Comparison of ENCODE assay signal across 20 cellular contexts in the genomic region with DNA sequence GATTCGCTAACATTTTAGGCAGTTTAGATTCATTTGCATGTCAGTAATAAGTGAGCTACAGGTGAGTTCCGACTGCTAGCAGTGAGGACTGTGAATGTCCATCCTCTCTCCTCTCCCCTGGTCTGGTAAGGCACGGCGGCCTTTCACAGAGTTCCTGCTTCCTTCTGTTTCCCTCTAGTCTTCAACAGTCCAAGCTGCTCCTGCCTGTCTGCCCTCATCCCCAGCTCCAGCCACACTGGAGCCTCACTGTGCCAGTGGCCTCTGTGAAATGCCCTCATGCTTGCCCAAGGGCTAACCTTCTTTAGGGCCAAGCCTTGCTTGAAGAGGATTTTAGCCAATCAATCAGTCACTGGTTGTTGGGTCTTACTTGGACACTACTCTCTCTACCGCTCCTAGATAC.
DNase-seq lines count a peak whose midpoint lies in the region; ATAC-seq lines count a peak whose summit lies in the region.
"Had no signal": no experiment of that assay in that cellular context is flagged by ENCODE, and none has a peak within 500 bp of the region (broad histone marks: within the 10 kb centered on the region; RNA-seq: fewer than 3 reads in every experiment).

No MANE protein-coding gene starts in this region.

- peak overlapping the region; percentile 78 for H4K91ac ChIP-seq in trophoblast cell (ENCODE audit: low read depth, low read length)

- H4K8ac ChIP-seq in trophoblast cell (ENCODE audit: low read depth, low read length): peak overlapping the region; percentile 11

- H3K4me3 Mint-ChIP-seq in activated CD8-positive, alpha-beta memory T cell treated with anti-CD3 and anti-CD28 coated beads, Interleukin-2, amount 10 ng/mL, durations not matched to agents 7 days and 5 days: peak overlapping the region; percentile 71
- H3K4me3 Mint-ChIP-seq in activated naive CD8-positive, alpha-beta T cell treated with anti-CD3 and anti-CD28 coated beads for 36 hours: peak overlapping the region; percentile 81
- H3K4me3 Mint-ChIP-seq: endodermal cell had no signal

- no peak overlapping the region for H2BK5ac ChIP-seq in trophoblast cell (ENCODE audit: low read depth, low read length, poor library complexity)

- peaks cover 7% of the 10 kb centered on the region for H3K79me2 ChIP-seq in trophoblast cell (ENCODE audit: control insufficient read depth, insufficient read depth, low read length, poor library complexity)
- H3K79me2 ChIP-seq: parathyroid adenoma had no signal

- H3K9me3 ChIP-seq in KOPT-K1 (ENCODE audit: insufficient read depth, low read length, poor library complexity, severe bottlenecking) (no peaks in the 10 kb centered on the region), trophoblast cell (ENCODE audit: insufficient read depth, low read depth, low read length) (no peaks in the 10 kb centered on the region)
- H3K9me3 ChIP-seq: heart right ventricle had no signal

- no peak overlapping the region for H2AFZ ChIP-seq in trophoblast cell (ENCODE audit: insufficient read depth, low read length, poor library complexity)
- H2AFZ ChIP-seq: parathyroid adenoma had no signal

- no CpG with 5 or more reads among the region's 5 CpGs for WGBS in trophoblast cell (ENCODE audit: extremely low coverage, insufficient coverage, insufficient read length)

- no peak overlapping the region for H3K4me2 ChIP-seq in trophoblast cell (ENCODE audit: low read length)

- H3K9me3 Mint-ChIP-seq in activated CD8-positive, alpha-beta memory T cell treated with anti-CD3 and anti-CD28 coated beads, Interleukin-2, amount 10 ng/mL, durations not matched to agents 7 days and 5 days (ENCODE audit: low read depth): no peaks in the 10 kb centered on the region
- peaks cover 2% of the 10 kb centered on the region for H3K9me3 Mint-ChIP-seq in activated naive CD8-positive, alpha-beta T cell treated with anti-CD3 and anti-CD28 coated beads for 36 hours
- H3K9me3 Mint-ChIP-seq: endodermal cell had no signal

- peaks cover 31% of the 10 kb centered on the region for H3K79me1 ChIP-seq in trophoblast cell (ENCODE audit: low read length)

- H3K27ac ChIP-seq in KOPT-K1 (ENCODE audit: low read depth, low read length, poor library complexity, severe bottlenecking): peak overlapping the region; percentile 100
- peak overlapping the region; percentile 4 for H3K27ac ChIP-seq in trophoblast cell (ENCODE audit: low read depth, low read length)
- H3K27ac ChIP-seq: parathyroid adenoma had no signal

- no peak overlapping the region for H3K4me3 ChIP-seq in trophoblast cell (ENCODE audit: low read depth, low read length)
- H3K4me3 ChIP-seq: heart right ventricle, lung had no signal

- H3K27me3 ChIP-seq in trophoblast cell (ENCODE audit: insufficient read depth, low read length): no peaks in the 10 kb centered on the region
- H3K27me3 ChIP-seq: heart right ventricle had no signal

- H3K27me3 Mint-ChIP-seq in activated CD8-positive, alpha-beta memory T cell treated with anti-CD3 and anti-CD28 coated beads, Interleukin-2, amount 10 ng/mL, durations not matched to agents 7 days and 5 days: no peaks in the 10 kb centered on the region
- no peaks in the 10 kb centered on the region for H3K27me3 Mint-ChIP-seq in activated naive CD8-positive, alpha-beta T cell treated with anti-CD3 and anti-CD28 coated beads for 36 hours

- no peak for DNase-seq in activated CD8-positive, alpha-beta memory T cell treated with anti-CD3 and anti-CD28 coated beads, Interleukin-2, amount 10 ng/mL, durations not matched to agents 7 days and 5 days
- DNase-seq in activated CD8-positive, alpha-beta memory T cell treated with anti-CD3 and anti-CD28 coated beads, Interleukin-2, amount 50 U/mL, for 4 hours: no peak
- DNase-seq in activated naive CD8-positive, alpha-beta T cell treated with anti-CD3 and anti-CD28 coated beads for 36 hours: no peak
- DNase-seq in trophoblast cell: no peak
- DNase-seq in OCI-M1 (lab: John Stamatoyannopoulos, UW): no peak
- no peak for DNase-seq in NCI-H345 treated with DMSO at 0.1 percent for 48 hours (lab: John Stamatoyannopoulos, UW; ENCODE audit: unreplicated experiment)
- DNase-seq: ACHN; amygdala; cerebellar nuclear complex; EL; endodermal cell; H7; heart right ventricle; NCI-H2029; stimulated activated CD4-positive, alpha-beta T cell treated with anti-CD3 and anti-CD28 coated beads, Interleukin-1b, Interleukin-23, amount 100 ng/mL, for 48 hours had no signal

- CTCF ChIA-PET in activated CD8-positive, alpha-beta memory T cell treated with anti-CD3 and anti-CD28 coated beads, Interleukin-2, amount 10 ng/mL, durations not matched to agents 7 days and 5 days (lab: Charles Lee): interaction anchor here (0.6 to 3.5 kb wide), 10 partner anchors 11 to 151 kb away, joined by 3 to 36 read pairs (median 6); a partner anchor contains a TSS

- ATAC-seq in activated CD8-positive, alpha-beta memory T cell treated with anti-CD3 and anti-CD28 coated beads, Interleukin-2, amount 10 ng/mL, durations not matched to agents 7 days and 5 days: no peak
- no peak for ATAC-seq in HG02642 (IDR thresholded peaks at IDR 0.05; ENCODE audit: poor library complexity, unreplicated experiment)
- ATAC-seq: heart right ventricle, sciatic nerve had no signal

- H3K9ac ChIP-seq in trophoblast cell (ENCODE audit: low read length): no peak overlapping the region
- H3K9ac ChIP-seq: parathyroid adenoma had no signal

- peak overlapping the region; percentile 80 for H2BK12ac ChIP-seq in trophoblast cell (ENCODE audit: low read length)

- peak overlapping the region; percentile 11 for H2AK5ac ChIP-seq in trophoblast cell (ENCODE audit: low read length)

- H3K27ac Mint-ChIP-seq in activated CD8-positive, alpha-beta memory T cell treated with anti-CD3 and anti-CD28 coated beads, Interleukin-2, amount 10 ng/mL, durations not matched to agents 7 days and 5 days: peak overlapping the region; percentile 97
- peak overlapping the region; percentile 100 for H3K27ac Mint-ChIP-seq in activated naive CD8-positive, alpha-beta T cell treated with anti-CD3 and anti-CD28 coated beads for 36 hours
- H3K27ac Mint-ChIP-seq: endodermal cell had no signal

- no peak overlapping the region for H3K23ac ChIP-seq in trophoblast cell (ENCODE audit: low read length)

- peaks cover 19 to 20% of the 10 kb centered on the region in 2 experiments for H3K4me1 ChIP-seq in trophoblast cell (ENCODE audit: control insufficient read depth in 1 of 2, insufficient read depth in 2 of 2, low read length in 2 of 2)

- H3K14ac ChIP-seq in trophoblast cell (ENCODE audit: low read length): peak overlapping the region; percentile 30

- no peaks in the 10 kb centered on the region for H3K36me3 ChIP-seq in KOPT-K1 (ENCODE audit: insufficient read depth, low read length)
- no peaks in the 10 kb centered on the region for H3K36me3 ChIP-seq in trophoblast cell (ENCODE audit: control insufficient read depth in 1 of 2, insufficient read depth in 2 of 2, low read length in 2 of 2)

- H3K18ac ChIP-seq in trophoblast cell (ENCODE audit: low read length): peak overlapping the region; percentile 27

- H2BK120ac ChIP-seq in trophoblast cell (ENCODE audit: insufficient read depth, low read length, poor library complexity): peak overlapping the region; percentile 44

- peaks cover 91% of the 10 kb centered on the region for H3K4me1 Mint-ChIP-seq in activated CD8-positive, alpha-beta memory T cell treated with anti-CD3 and anti-CD28 coated beads, Interleukin-2, amount 10 ng/mL, durations not matched to agents 7 days and 5 days
- peaks cover 86% of the 10 kb centered on the region for H3K4me1 Mint-ChIP-seq in activated naive CD8-positive, alpha-beta T cell treated with anti-CD3 and anti-CD28 coated beads for 36 hours

- H3K36me3 Mint-ChIP-seq in activated CD8-positive, alpha-beta memory T cell treated with anti-CD3 and anti-CD28 coated beads, Interleukin-2, amount 10 ng/mL, durations not matched to agents 7 days and 5 days: peaks cover 66% of the 10 kb centered on the region
- H3K36me3 Mint-ChIP-seq in activated naive CD8-positive, alpha-beta T cell treated with anti-CD3 and anti-CD28 coated beads for 36 hours: peaks cover 72% of the 10 kb centered on the region

- H4K12ac ChIP-seq in trophoblast cell (ENCODE audit: low read depth, low read length): no peak overlapping the region

- peak overlapping the region; percentile 1 for H3K4ac ChIP-seq in trophoblast cell (ENCODE audit: low read depth, low read length)
